Comparison of ENCODE assay signal across 8 cellular contexts in the genomic region with DNA sequence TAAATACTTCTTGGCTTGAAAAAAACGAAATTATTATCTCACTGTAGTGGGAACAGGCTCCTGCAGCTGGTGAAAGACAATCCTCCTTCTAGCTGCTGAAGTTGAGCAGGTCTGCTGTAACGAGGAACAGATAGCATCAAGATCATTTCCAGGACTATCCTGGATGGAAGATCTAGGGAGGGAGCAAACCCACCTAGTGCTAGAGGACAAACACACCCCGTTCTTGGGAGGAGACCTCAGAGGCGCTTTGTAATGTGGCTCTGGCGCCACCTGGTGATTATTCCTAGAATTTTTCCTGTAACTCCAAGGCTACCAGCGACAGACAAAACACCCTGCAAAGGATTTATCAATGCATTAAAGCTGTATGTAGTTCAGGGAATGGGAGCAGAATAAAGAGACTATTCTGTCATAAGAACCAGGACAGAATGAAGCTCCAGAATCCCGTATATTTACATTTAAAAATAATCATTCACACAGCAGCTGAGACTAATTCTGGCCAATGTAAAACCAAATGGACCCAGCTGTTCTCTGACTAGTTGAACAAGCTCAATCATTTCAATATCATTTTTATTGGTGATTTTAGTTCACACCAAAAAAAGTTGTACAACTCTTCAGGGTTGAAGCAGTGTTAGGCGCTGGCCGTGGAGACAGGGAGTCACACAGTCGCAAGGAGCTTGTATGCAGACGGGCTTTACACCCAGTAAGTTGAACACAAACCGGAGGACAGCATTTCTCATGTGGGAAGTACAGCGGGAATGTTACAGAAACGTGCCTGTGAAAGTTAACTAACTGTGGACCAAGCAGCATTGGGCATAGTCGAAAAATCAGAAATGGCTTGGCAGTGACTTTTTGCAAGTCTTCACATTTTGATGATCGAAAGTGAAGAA.
A peak's percentile ranks its signal among the peaks of the same experiment; 100 is the strongest.
DNase-seq lines count a peak whose midpoint lies in the region; ATAC-seq and TF ChIP-seq lines count a peak whose summit lies in the region.

No MANE protein-coding gene starts in this region.

- peaks cover 10% of the 10 kb centered on the region for H3K27me3 Mint-ChIP-seq in Caco-2 (ENCODE audit: insufficient read depth, unreplicated experiment)
- H3K27me3 Mint-ChIP-seq in activated T-cell treated with anti-CD3 and anti-CD28 coated beads, Interleukin-2, amount 50 U/mL, for 4 hours (ENCODE audit: low read depth): peaks cover 9% of the 10 kb centered on the region
- H3K27me3 Mint-ChIP-seq in neural progenitor cell (ENCODE audit: insufficient read depth, low read depth): peaks cover 7% of the 10 kb centered on the region

- TF ChIP-seq CTCF in Caco-2 (IDR thresholded peaks at IDR 0.05; ENCODE audit: insufficient read depth in 1 of 2, low read depth in 1 of 2, low read length in 1 of 2, severe bottlenecking in 1 of 2, unreplicated experiment in 1 of 2) (peak; percentile 65 to 89), PC-9 (conservative IDR thresholded peaks at IDR 0.05) (peak; percentile 98), fibroblast of pulmonary artery (IDR thresholded peaks at IDR 0.05; ENCODE audit: low read length, missing control alignments) (peak; percentile 70), neural progenitor cell (IDR thresholded peaks at IDR 0.05) (peak; percentile 90)

- H2AFZ ChIP-seq in PC-9 (no peak overlapping the region), neural progenitor cell (replicated peaks) (no peak overlapping the region)

- TF ChIP-seq EP300 in Ishikawa (IDR thresholded peaks at IDR 0.05; ENCODE audit: borderline replicate concordance): no peak

- H3K4me1 ChIP-seq in Caco-2 (no peaks in the 10 kb centered on the region), PC-9 (replicated peaks; ENCODE audit: insufficient read depth) (peaks cover 9% of the 10 kb centered on the region; the same call in 1 of the 2 replicates), neural progenitor cell (no peaks in the 10 kb centered on the region)

- CTCF ChIA-PET in Caco-2 (lab: Charles Lee): interaction anchor here (0.5 to 2.8 kb wide), 3 partner anchors 317 to 1178 kb away, joined by 5 to 13 read pairs (median 12); no protein-coding TSS in a partner anchor
- CTCF ChIA-PET in PC-9 (lab: Charles Lee): interaction anchor here (0.5 to 1.8 kb wide), 7 partner anchors 9 to 1178 kb away, joined by 3 to 9 read pairs (median 3); no protein-coding TSS in a partner anchor

- peak; percentile 58 to 70 for DNase-seq in Caco-2
- peak; percentile 56 to 61 for DNase-seq in PC-9
- DNase-seq in activated T-cell treated with anti-CD3 and anti-CD28 coated beads, Interleukin-2, amount 50 U/mL, for 4 hours: peak; percentile 56
- peak; percentile 86 for DNase-seq in fibroblast of pulmonary artery (ENCODE audit: low read depth)
- peak; percentile 82 for DNase-seq in neural progenitor cell (ENCODE audit: low spot score)
- DNase-seq in stromal cell of bone marrow (ENCODE audit: low read depth): peak; percentile 49

- H3K27me3 ChIP-seq in Caco-2 (replicated peaks; ENCODE audit: control insufficient read depth, insufficient read depth, low read length) (no peaks in the 10 kb centered on the region), PC-9 (ENCODE audit: insufficient read depth, low read depth) (no peaks in the 10 kb centered on the region), neural progenitor cell (no peaks in the 10 kb centered on the region)

- peak; percentile 85 for ATAC-seq in GM21381 (IDR thresholded peaks at IDR 0.05; ENCODE audit: unreplicated experiment)
- ATAC-seq in activated T-cell treated with anti-CD3 and anti-CD28 coated beads, Interleukin-2, amount 50 U/mL, for 4 hours: peak; percentile 80 to 82

- H3K79me2 ChIP-seq in PC-9 (ENCODE audit: low read depth) (no peaks in the 10 kb centered on the region), neural progenitor cell (ENCODE audit: low read depth) (no peaks in the 10 kb centered on the region)

- H4K20me1 ChIP-seq in PC-9 (ENCODE audit: insufficient read depth): no peaks in the 10 kb centered on the region
- no peaks in the 10 kb centered on the region for H4K20me1 ChIP-seq in neural progenitor cell (ENCODE audit: low read depth)

- no peak overlapping the region for H3K9ac ChIP-seq in neural progenitor cell

- H3K27ac Mint-ChIP-seq in Caco-2 (ENCODE audit: unreplicated experiment) (no peak overlapping the region), neural progenitor cell (peak overlapping the region; percentile 88)

- no peaks in the 10 kb centered on the region for H3F3A ChIP-seq in PC-9 (ENCODE audit: insufficient read depth, low read depth)
- peaks cover 5% of the 10 kb centered on the region for H3F3A ChIP-seq in neural progenitor cell (ENCODE audit: low read depth)

- peak overlapping the region; percentile 46 for H3K4me2 ChIP-seq in PC-9
- no peak overlapping the region for H3K4me2 ChIP-seq in neural progenitor cell

- H3K9me3 ChIP-seq in Caco-2 (no peaks in the 10 kb centered on the region; the same call in 1 of the 2 replicates), PC-9 (ENCODE audit: insufficient read depth, low read depth) (no peaks in the 10 kb centered on the region), neural progenitor cell (ENCODE audit: low read depth) (no peaks in the 10 kb centered on the region)

- H3K36me3 ChIP-seq in Caco-2 (ENCODE audit: control insufficient read depth, insufficient read depth, low read length) (no peaks in the 10 kb centered on the region), PC-9 (ENCODE audit: low read depth) (no peaks in the 10 kb centered on the region), neural progenitor cell (no peaks in the 10 kb centered on the region)

- H3K36me3 Mint-ChIP-seq in Caco-2 (ENCODE audit: insufficient read depth, unreplicated experiment): no peaks in the 10 kb centered on the region
- H3K36me3 Mint-ChIP-seq in activated T-cell treated with anti-CD3 and anti-CD28 coated beads, Interleukin-2, amount 50 U/mL, for 4 hours (ENCODE audit: insufficient read depth): no peaks in the 10 kb centered on the region
- no peaks in the 10 kb centered on the region for H3K36me3 Mint-ChIP-seq in neural progenitor cell

- POLR2A ChIA-PET in Caco-2 (lab: Charles Lee): no interaction called here
- POLR2A ChIA-PET in PC-9 (lab: Charles Lee; ENCODE audit: unreplicated experiment): interaction anchor here (0.6 to 0.7 kb wide), 2 partner anchors 290 to 291 kb away, joined by 6 to 7 read pairs; no protein-coding TSS in a partner anchor

- BruUV-seq in Caco-2 (replicated peaks; lab: Mats Ljungman, UMichigan) (no TSS peak), PC-9 (replicated peaks; lab: Mats Ljungman, UMichigan) (no TSS peak)

- H3K4me3 ChIP-seq in Caco-2 (ENCODE audit: low read depth, low read length) (no peak overlapping the region), PC-9 (no peak overlapping the region), fibroblast of pulmonary artery (replicated peaks; ENCODE audit: low read depth, low read length) (peak overlapping the region; percentile 41), neural progenitor cell (no peak overlapping the region)

- peak; percentile 82 for TF ChIP-seq RAD21 in Ishikawa (IDR thresholded peaks at IDR 0.05; ENCODE audit: low read depth)

- H3K9me3 Mint-ChIP-seq in Caco-2 (ENCODE audit: unreplicated experiment): no peaks in the 10 kb centered on the region
- H3K9me3 Mint-ChIP-seq in activated T-cell treated with anti-CD3 and anti-CD28 coated beads, Interleukin-2, amount 50 U/mL, for 4 hours: no peaks in the 10 kb centered on the region
- H3K9me3 Mint-ChIP-seq in neural progenitor cell: no peaks in the 10 kb centered on the region

- H3K4me3 Mint-ChIP-seq in Caco-2 (ENCODE audit: unreplicated experiment) (no peak overlapping the region), neural progenitor cell (peak overlapping the region; percentile 25)
- no peak overlapping the region for H3K4me3 Mint-ChIP-seq in activated T-cell treated with anti-CD3 and anti-CD28 coated beads, Interleukin-2, amount 50 U/mL, for 4 hours

- no peaks in the 10 kb centered on the region for H3K9me2 ChIP-seq in PC-9 (ENCODE audit: insufficient read depth)

- H3K27ac ChIP-seq in PC-9 (no peak overlapping the region), neural progenitor cell (no peak overlapping the region)

- intact Hi-C loops in Caco-2 (cut with micrococcal nuclease; ENCODE audit: unreplicated experiment): loop anchor here (1.0 to 5.0 kb wide), 6 partner anchors 76 to 1178 kb away; partner anchors contain the start of gene TRIB2
- intact Hi-C loops in PC-9 (cut with micrococcal nuclease; ENCODE audit: unreplicated experiment): loop anchor here (1.0 to 10.0 kb wide), 5 partner anchors 75 to 1312 kb away; no protein-coding TSS in a partner anchor

- H3K4me1 Mint-ChIP-seq in Caco-2 (ENCODE audit: low read depth, unreplicated experiment): no peaks in the 10 kb centered on the region
- peaks cover 3% of the 10 kb centered on the region for H3K4me1 Mint-ChIP-seq in activated T-cell treated with anti-CD3 and anti-CD28 coated beads, Interleukin-2, amount 50 U/mL, for 4 hours (ENCODE audit: low read depth)
- peaks cover 27% of the 10 kb centered on the region for H3K4me1 Mint-ChIP-seq in neural progenitor cell

TF ChIP-seq in Ishikawa, 13 proteins besides CTCF, POLR2A, EP300 and RAD21 (continues in another document):
- TF ChIP-seq EGR1 (IDR thresholded peaks at IDR 0.05): no peak
- no peak for TF ChIP-seq TAF1 (IDR thresholded peaks at IDR 0.05; ENCODE audit: low read depth)
- TF ChIP-seq MAX (IDR thresholded peaks at IDR 0.05): no peak
- no peak for TF ChIP-seq ZBTB7A (IDR thresholded peaks at IDR 0.05; ENCODE audit: low read depth)
- no peak for TF ChIP-seq CREB1 (IDR thresholded peaks at IDR 0.05; ENCODE audit: low read depth)
- TF ChIP-seq TEAD4 (IDR thresholded peaks at IDR 0.05): no peak
